Comparison of ENCODE assay signal across 9 cellular contexts in the genomic region with DNA sequence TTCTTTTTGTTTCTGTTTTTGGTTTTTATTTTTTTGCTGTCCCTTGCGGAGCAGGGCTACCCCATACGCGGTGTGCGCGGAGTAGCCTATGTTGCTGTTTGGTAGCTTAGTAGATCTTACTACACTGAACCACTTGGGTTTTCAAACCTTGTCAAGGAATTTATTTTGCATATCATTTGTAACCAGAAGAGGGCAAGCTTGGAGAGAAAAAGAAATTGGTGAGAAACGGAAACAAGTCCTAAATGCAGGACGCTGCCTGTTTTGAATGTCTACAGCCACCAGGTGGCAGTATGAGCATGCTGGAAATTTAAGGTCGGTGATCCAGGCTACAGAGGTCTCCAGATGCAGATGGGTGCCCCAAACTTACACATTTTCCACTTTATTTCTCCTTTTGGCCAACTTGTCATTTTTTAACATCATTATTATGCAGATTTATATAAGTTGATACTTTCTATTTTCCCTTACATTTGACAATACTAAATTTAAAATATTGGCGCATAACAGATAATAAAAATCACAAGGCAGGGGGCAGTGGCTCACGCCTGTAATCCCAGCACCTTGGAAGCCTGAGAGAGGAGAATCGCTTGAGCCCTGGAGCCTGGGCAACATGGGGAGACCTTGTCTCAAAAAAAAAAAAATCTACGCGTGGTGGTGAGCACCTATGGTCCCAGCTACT. TPM values are rescaled to one million over a fixed set of nuclear protein-coding genes. Genes with fewer than 3 reads are reported as not detected.
DNase-seq lines count a peak whose midpoint lies in the region; ATAC-seq and TF ChIP-seq lines count a peak whose summit lies in the region.
"Had no signal": no experiment of that assay in that cellular context is flagged by ENCODE, and none has a peak within 500 bp of the region (broad histone marks: within the 10 kb centered on the region; RNA-seq: fewer than 3 reads in every experiment).

No MANE protein-coding gene starts in this region.

- peak overlapping the region; percentile 41 for H3K4me2 ChIP-seq in KMS-11
- peak overlapping the region; percentile 33 for H3K4me2 ChIP-seq in PC-9
- no peak overlapping the region for H3K4me2 ChIP-seq in neural cell (ENCODE audit: low read length)

- H3K9me2 ChIP-seq in PC-9 (ENCODE audit: insufficient read depth) (no peaks in the 10 kb centered on the region), neural cell (ENCODE audit: insufficient read depth, low read length) (no peaks in the 10 kb centered on the region)

- BruUV-seq in PC-9 (replicated peaks; lab: Mats Ljungman, UMichigan), result no TSS peak

- 35 to 40% methylated on average over 12 to 13 of the region's 13 CpGs for WGBS in esophagus squamous epithelium, 2 donors
- 28 to 38% (median 32%) methylated on average over 13 of the region's 13 CpGs for WGBS in stomach, 5 donors

- DNase-seq in DMS114 treated with DMSO at 0.1 percent for 48 hours (lab: John Stamatoyannopoulos, UW; ENCODE audit: unreplicated experiment) (peak; percentile 93), PC-9 (peak; percentile 85 to 89), activated T-cell treated with anti-CD3 and anti-CD28 coated beads for 48 hours (ENCODE audit: low read depth) (peak; percentile 62), esophagus squamous epithelium (lab: John Stamatoyannopoulos, UW) (no peak), stomach (peak; percentile 82)

- TF ChIP-seq EP300 in neural cell (conservative IDR thresholded peaks at IDR 0.05; ENCODE audit: poor library complexity, severe bottlenecking) (no peak), stomach (IDR thresholded peaks at IDR 0.05) (no peak)

- H2AFZ ChIP-seq in KMS-11 (ENCODE audit: low read depth) (no peak overlapping the region), PC-9 (no peak overlapping the region), neural cell (ENCODE audit: low read depth, low read length) (no peak overlapping the region)

- CTCF ChIA-PET in PC-9 (lab: Charles Lee), result interaction anchor here (0.6 to 1.5 kb wide), 13 partner anchors 24 to 461 kb away, joined by 3 to 21 read pairs (median 4); a partner anchor contains a TSS

- TF ChIP-seq POLR2A in esophagus squamous epithelium (IDR thresholded peaks at IDR 0.05) (no peak), stomach (IDR thresholded peaks at IDR 0.05) (no peak)

- POLR2A ChIA-PET in PC-9 (lab: Charles Lee; ENCODE audit: unreplicated experiment), result no interaction called here

- H3F3A ChIP-seq in PC-9 (ENCODE audit: insufficient read depth, low read depth), result no peaks in the 10 kb centered on the region
- no peaks in the 10 kb centered on the region for H3F3A ChIP-seq in neural cell (ENCODE audit: insufficient read depth, low read length, poor library complexity, severe bottlenecking)

- ATAC-seq in GM21576 (IDR thresholded peaks at IDR 0.05; ENCODE audit: unreplicated experiment), result peak; percentile 65

- no peaks in the 10 kb centered on the region for H3K27me3 ChIP-seq in KMS-11 (ENCODE audit: insufficient read depth, low read depth)
- no peaks in the 10 kb centered on the region for H3K27me3 ChIP-seq in PC-9 (ENCODE audit: insufficient read depth, low read depth)
- H3K27me3 ChIP-seq in esophagus squamous epithelium, result no peaks in the 10 kb centered on the region
- no peaks in the 10 kb centered on the region for H3K27me3 ChIP-seq in neural cell (ENCODE audit: insufficient read depth, low read depth, low read length)
- H3K27me3 ChIP-seq in stomach, result no peaks in the 10 kb centered on the region

- TF ChIP-seq RAD21 in neural cell (conservative IDR thresholded peaks at IDR 0.05), result peak; percentile 95

- no peaks in the 10 kb centered on the region for H4K20me1 ChIP-seq in KMS-11 (ENCODE audit: insufficient read depth)
- no peaks in the 10 kb centered on the region for H4K20me1 ChIP-seq in PC-9 (ENCODE audit: insufficient read depth)
- no peaks in the 10 kb centered on the region for H4K20me1 ChIP-seq in neural cell (ENCODE audit: insufficient read depth)

- H3K36me3 ChIP-seq in KMS-11 (ENCODE audit: insufficient read depth), result no peaks in the 10 kb centered on the region
- no peaks in the 10 kb centered on the region for H3K36me3 ChIP-seq in PC-9 (ENCODE audit: low read depth)
- H3K36me3 ChIP-seq in esophagus squamous epithelium, result no peaks in the 10 kb centered on the region
- no peaks in the 10 kb centered on the region for H3K36me3 ChIP-seq in neural cell (ENCODE audit: insufficient read depth, low read length)
- no peaks in the 10 kb centered on the region for H3K36me3 ChIP-seq in stomach

- TF ChIP-seq CTCF in KMS-11 (conservative IDR thresholded peaks at IDR 0.05; ENCODE audit: low read depth, low read length) (peak; percentile 97), PC-9 (conservative IDR thresholded peaks at IDR 0.05) (peak; percentile 98), esophagus squamous epithelium (IDR thresholded peaks at IDR 0.05) (peak; percentile 92 to 96 (median 95)), neural cell (IDR thresholded peaks at IDR 0.05; ENCODE audit: poor library complexity, severe bottlenecking) (peak; percentile 98), stomach (IDR thresholded peaks at IDR 0.05) (peak in 5 of 7 experiments; percentile 84 to 99 (median 96))

- H3K9me3 ChIP-seq in PC-9 (ENCODE audit: insufficient read depth, low read depth) (no peaks in the 10 kb centered on the region), esophagus squamous epithelium (no peaks in the 10 kb centered on the region), neural cell (ENCODE audit: low read length) (no peaks in the 10 kb centered on the region), stomach (no peaks in the 10 kb centered on the region)

- intact Hi-C loops in PC-9 (cut with micrococcal nuclease; ENCODE audit: unreplicated experiment) (loop anchor here (1.0 to 10.0 kb wide), 10 partner anchors 23 to 1614 kb away; no protein-coding TSS in a partner anchor), esophagus squamous epithelium (cut with DNase I) (no loop called here), stomach (cut with DNase I; ENCODE audit: low total_unique reads) (no loop called here)

- H3K4me3 ChIP-seq in KMS-11 (IDR thresholded peaks at IDR 0.05; ENCODE audit: insufficient read depth, low read depth, low read length) (no peak overlapping the region), PC-9 (no peak overlapping the region), esophagus squamous epithelium (no peak overlapping the region), neural cell (ENCODE audit: low read length) (no peak overlapping the region), stomach (no peak overlapping the region)

- H3K79me2 ChIP-seq in KMS-11 (ENCODE audit: insufficient read depth, low read depth) (no peaks in the 10 kb centered on the region), PC-9 (ENCODE audit: low read depth) (no peaks in the 10 kb centered on the region), neural cell (replicated peaks; ENCODE audit: insufficient read depth, low read length) (no peaks in the 10 kb centered on the region)

- no peak overlapping the region for H3K9ac ChIP-seq in KMS-11
- H3K9ac ChIP-seq in neural cell (ENCODE audit: low read length), result no peak overlapping the region

- H3K27ac ChIP-seq in KMS-11 (no peak overlapping the region), PC-9 (no peak overlapping the region), esophagus squamous epithelium (no peak overlapping the region), neural cell (ENCODE audit: low read length) (no peak overlapping the region), stomach (no peak overlapping the region)
- H3K27ac ChIP-seq: epithelial cell of prostate had no signal

- H3K4me1 ChIP-seq in KMS-11 (ENCODE audit: low read depth, poor library complexity, severe bottlenecking), result peaks cover 21% of the 10 kb centered on the region
- H3K4me1 ChIP-seq in PC-9 (replicated peaks; ENCODE audit: insufficient read depth), result no peaks in the 10 kb centered on the region
- peaks cover 0 to 3% (median 0%) of the 10 kb centered on the region in 3 donors for H3K4me1 ChIP-seq in esophagus squamous epithelium
- peaks cover 0 to 5% (median 2%) of the 10 kb centered on the region in 4 donors for H3K4me1 ChIP-seq in stomach

TF ChIP-seq in neural cell, 6 proteins besides CTCF, POLR2A, EP300 and RAD21:
- TF ChIP-seq POLR2AphosphoS5 (IDR thresholded peaks at IDR 0.05) (no peak), SMC3 (conservative IDR thresholded peaks at IDR 0.05; ENCODE audit: poor library complexity) (peak; percentile 98), TAF1 (IDR thresholded peaks at IDR 0.05; ENCODE audit: low read depth) (no peak)
TF ChIP-seq in neural cell: peak in this region for 1.

RNA-seq across cellular contexts. Expression of a gene that starts 15.3 kb away (rescaled TPM):
- total RNA-seq in PC-9 (2021) (77.0 and 112 TPM in 2 replicates), esophagus squamous epithelium (10 to 100 TPM; 23.7 to 54.0 (median 38.9) TPM), stomach (10 to 100 TPM; 24.5 to 87.2 (median 43.4) TPM)
- polyA plus RNA-seq in neural cell (135 and 188 TPM in 2 replicates), stomach (10 to 100 TPM; 36.8 to 53.4 (median 36.9) TPM)
- polyA minus RNA-seq in neural cell, result 71.6 and 93.8 TPM in 2 replicates

RNA-seq across cellular contexts. Expression of a gene that starts 50.1 kb away (rescaled TPM):
- 5.9 and 6.2 TPM in 2 replicates for total RNA-seq in PC-9 (2021)
- total RNA-seq in esophagus squamous epithelium, result 10 to 100 TPM in 1 of 4 donors, 1 to 10 TPM in 3; 6.3 to 13.7 (median 7.6) TPM
- 21.1 and 28.0 TPM in 2 replicates for polyA plus RNA-seq in neural cell
- polyA minus RNA-seq in neural cell, result 49.7 and 59.6 TPM in 2 replicates
- total RNA-seq in stomach, result 10 to 100 TPM in 3 of 5 donors, 1 to 10 TPM in 1, not detected in 1; 7.6 to 29.7 (median 14.8) TPM
- 1 to 10 TPM; 2.8 to 4.8 (median 3.5) TPM for polyA plus RNA-seq in stomach
